ENCODE assay signal across 19 cellular contexts in the genomic region with DNA sequence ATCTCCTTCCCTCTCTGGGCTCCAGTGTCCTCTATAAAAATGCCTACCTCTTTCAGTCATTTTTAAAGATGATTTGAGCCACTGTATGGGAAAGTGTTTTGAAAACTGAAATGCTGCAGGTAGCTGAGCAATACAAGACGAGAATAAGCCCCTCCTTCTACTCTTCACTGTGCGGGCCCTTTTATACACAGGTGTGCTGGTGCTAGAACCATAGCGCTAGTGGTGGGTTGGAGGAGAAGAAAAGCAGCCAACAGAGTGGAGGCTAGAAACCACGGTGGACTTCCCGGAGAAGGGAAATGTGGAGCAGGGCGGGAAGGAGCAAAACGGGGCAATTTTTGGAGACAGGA. TPM values are rescaled to one million over a fixed set of nuclear protein-coding genes. Genes with fewer than 3 reads are reported as not detected.
DNase-seq lines count a peak whose midpoint lies in the region; ATAC-seq, FAIRE-seq and TF ChIP-seq lines count a peak whose summit lies in the region.
"Had no signal": no experiment of that assay in that cellular context is flagged by ENCODE, and none has a peak within 500 bp of the region (broad histone marks: within the 10 kb centered on the region; RNA-seq: fewer than 3 reads in every experiment).

No MANE protein-coding gene starts in this region.

- no peak for ATAC-seq in stimulated activated naive CD8-positive, alpha-beta T cell treated with anti-CD3 and anti-CD28 coated beads, Interleukin-15, Interleukin-2, amounts not matched to agents 100 U/mL and 50 U/mL, for 24 hours

- H3K4me3 ChIP-seq in astrocyte (ENCODE audit: insufficient read depth, low read depth, low read length) (no peak overlapping the region), BE2C (ENCODE audit: low read depth, low read length) (no peak overlapping the region), esophagus squamous epithelium (no peak overlapping the region)
- H3K4me3 ChIP-seq: uterus had no signal

- H3K4me3 Mint-ChIP-seq in stimulated activated naive CD8-positive, alpha-beta T cell treated with anti-CD3 and anti-CD28 coated beads, Interleukin-15, Interleukin-2, amounts not matched to agents 100 ng/mL and 50 ng/mL, for 24 hours, result peak overlapping the region; percentile 63
- peak overlapping the region; percentile 77 for H3K4me3 Mint-ChIP-seq in astrocyte (ENCODE audit: unreplicated experiment)
- peak overlapping the region; percentile 59 for H3K4me3 Mint-ChIP-seq in mesothelial cell of epicardium

- peaks cover 11% of the 10 kb centered on the region for H3K4me1 ChIP-seq in astrocyte (ENCODE audit: insufficient read depth, low read length)
- H3K4me1 ChIP-seq in BE2C, result no peaks in the 10 kb centered on the region; the same call in 1 of the 2 replicates
- peaks cover 0 to 12% (median 6%) of the 10 kb centered on the region in 3 donors for H3K4me1 ChIP-seq in esophagus squamous epithelium

- no peak for TF ChIP-seq CTCF in astrocyte (IDR thresholded peaks at IDR 0.05; ENCODE audit: insufficient read depth, low read depth, low read length)
- no peak for TF ChIP-seq CTCF in mesothelial cell of epicardium (IDR thresholded peaks at IDR 0.05; ENCODE audit: unreplicated experiment)
- no peak for TF ChIP-seq CTCF in BE2C (IDR thresholded peaks at IDR 0.05; ENCODE audit: low read depth, low read length)
- TF ChIP-seq CTCF in esophagus squamous epithelium (IDR thresholded peaks at IDR 0.05), result no peak

- no peaks in the 10 kb centered on the region for H3K79me2 ChIP-seq in astrocyte (ENCODE audit: insufficient read depth, low read length)

- H3K9me3 ChIP-seq in astrocyte (ENCODE audit: insufficient read depth, low read depth, low read length), result no peaks in the 10 kb centered on the region
- no peaks in the 10 kb centered on the region for H3K9me3 ChIP-seq in BE2C
- H3K9me3 ChIP-seq in esophagus squamous epithelium, result no peaks in the 10 kb centered on the region
- H3K9me3 ChIP-seq: uterus had no signal

- H2AFZ ChIP-seq in astrocyte (ENCODE audit: low read depth, low read length), result no peak overlapping the region

- TF ChIP-seq POLR2A in esophagus squamous epithelium (IDR thresholded peaks at IDR 0.05), result no peak

- H3K9me3 Mint-ChIP-seq in stimulated activated naive CD8-positive, alpha-beta T cell treated with anti-CD3 and anti-CD28 coated beads, Interleukin-15, Interleukin-2, amounts not matched to agents 100 ng/mL and 50 ng/mL, for 24 hours, result no peaks in the 10 kb centered on the region
- H3K9me3 Mint-ChIP-seq in astrocyte (ENCODE audit: unreplicated experiment), result no peaks in the 10 kb centered on the region
- H3K9me3 Mint-ChIP-seq in mesothelial cell of epicardium, result no peaks in the 10 kb centered on the region

- intact Hi-C loops in esophagus squamous epithelium (cut with DNase I), result no loop called here

- peaks cover 69% of the 10 kb centered on the region for H3K27me3 Mint-ChIP-seq in stimulated activated naive CD8-positive, alpha-beta T cell treated with anti-CD3 and anti-CD28 coated beads, Interleukin-15, Interleukin-2, amounts not matched to agents 100 ng/mL and 50 ng/mL, for 24 hours
- H3K27me3 Mint-ChIP-seq in astrocyte (ENCODE audit: low read depth, unreplicated experiment), result peaks cover 80% of the 10 kb centered on the region
- H3K27me3 Mint-ChIP-seq in mesothelial cell of epicardium (ENCODE audit: low read depth), result peaks cover 46% of the 10 kb centered on the region

- FAIRE-seq in astrocyte (lab: Jason Lieb, UNC), result no peak

- 57 to 70% methylated on average over 7 of the region's 7 CpGs for WGBS in esophagus squamous epithelium, 2 donors

- no peaks in the 10 kb centered on the region for H4K20me1 ChIP-seq in astrocyte (ENCODE audit: insufficient read depth, low read length)

- H3K27ac ChIP-seq in astrocyte (ENCODE audit: low read depth, low read length), result no peak overlapping the region
- no peak overlapping the region for H3K27ac ChIP-seq in esophagus squamous epithelium
- H3K27ac ChIP-seq: uterus had no signal

- H3K36me3 ChIP-seq in astrocyte (ENCODE audit: insufficient read depth, low read length) (no peaks in the 10 kb centered on the region), BE2C (no peaks in the 10 kb centered on the region), esophagus squamous epithelium (no peaks in the 10 kb centered on the region)
- H3K36me3 ChIP-seq: uterus had no signal

- no peak overlapping the region for H3K27ac Mint-ChIP-seq in stimulated activated naive CD8-positive, alpha-beta T cell treated with anti-CD3 and anti-CD28 coated beads, Interleukin-15, Interleukin-2, amounts not matched to agents 100 ng/mL and 50 ng/mL, for 24 hours
- H3K27ac Mint-ChIP-seq in astrocyte (ENCODE audit: unreplicated experiment) (no peak overlapping the region), mesothelial cell of epicardium (no peak overlapping the region)

- H3K27me3 ChIP-seq in astrocyte (ENCODE audit: insufficient read depth, low read length) (peaks cover 58% of the 10 kb centered on the region), BE2C (peaks cover 13% of the 10 kb centered on the region), esophagus squamous epithelium (peaks cover 0 to 98% (median 7%) of the 10 kb centered on the region in 4 donors)

- H3K9ac ChIP-seq in astrocyte (ENCODE audit: low read length), result no peak overlapping the region

- no peak for DNase-seq in stimulated activated naive CD8-positive, alpha-beta T cell treated with anti-CD3 and anti-CD28 coated beads, Interleukin-15, Interleukin-2, amounts not matched to agents 100 U/mL and 50 U/mL, for 24 hours
- DNase-seq in astrocyte (ENCODE audit: low read depth), result no peak
- no peak for DNase-seq in mesothelial cell of epicardium (ENCODE audit: low spot score in 2 of 2, unreplicated experiment in 2 of 2)
- DNase-seq in NCI-H1930 (lab: John Stamatoyannopoulos, UW), result no peak
- DNase-seq in BE2C, result no peak
- DNase-seq in NCI-H524 (lab: John Stamatoyannopoulos, UW), result no peak
- DNase-seq in esophagus squamous epithelium (lab: John Stamatoyannopoulos, UW), result no peak
- DNase-seq: DMS 273 treated with DMSO at 0.1 percent for 48 hours; foreskin fibroblast; KG1; midbrain; NCI-H1092 treated with DMSO at 0.1 percent for 48 hours; posterior cingulate gyrus; SIG-M5; stimulated activated naive CD4-positive, alpha-beta T cell treated with Interleukin-2 at 50 U/mL for 16 hours; T1000; uterus had no signal

- no peaks in the 10 kb centered on the region for H3K36me3 Mint-ChIP-seq in stimulated activated naive CD8-positive, alpha-beta T cell treated with anti-CD3 and anti-CD28 coated beads, Interleukin-15, Interleukin-2, amounts not matched to agents 100 ng/mL and 50 ng/mL, for 24 hours (ENCODE audit: low read depth)
- H3K36me3 Mint-ChIP-seq in astrocyte (ENCODE audit: low read depth, unreplicated experiment), result no peaks in the 10 kb centered on the region
- no peaks in the 10 kb centered on the region for H3K36me3 Mint-ChIP-seq in mesothelial cell of epicardium

- H3K4me1 Mint-ChIP-seq in stimulated activated naive CD8-positive, alpha-beta T cell treated with anti-CD3 and anti-CD28 coated beads, Interleukin-15, Interleukin-2, amounts not matched to agents 100 ng/mL and 50 ng/mL, for 24 hours (ENCODE audit: low read depth), result peaks cover 11% of the 10 kb centered on the region
- H3K4me1 Mint-ChIP-seq in astrocyte (ENCODE audit: low read depth, unreplicated experiment) (peaks cover 4% of the 10 kb centered on the region), mesothelial cell of epicardium (peaks cover 37% of the 10 kb centered on the region)

- peak overlapping the region; percentile 72 for H3K4me2 ChIP-seq in astrocyte (ENCODE audit: low read length)

RNA-seq across cellular contexts. Expression of a gene that starts 58.2 kb away (rescaled TPM):
- total RNA-seq in astrocyte (not detected in 2 replicates), mesothelial cell of epicardium (2.6 to 2.8 TPM (median 2.7 TPM) in 3 replicates), esophagus squamous epithelium (under 1 TPM in 2 of 4 donors, not detected in 2; 0.13 to 0.67 TPM)
- polyA plus RNA-seq in BE2C (2012; ENCODE audit: insufficient read depth, insufficient read length, low read depth), result 0.42 TPM
- total RNA-seq: cerebellum, uterus had no signal
